Comparison of ENCODE assay signal across 8 cellular contexts in the genomic region with DNA sequence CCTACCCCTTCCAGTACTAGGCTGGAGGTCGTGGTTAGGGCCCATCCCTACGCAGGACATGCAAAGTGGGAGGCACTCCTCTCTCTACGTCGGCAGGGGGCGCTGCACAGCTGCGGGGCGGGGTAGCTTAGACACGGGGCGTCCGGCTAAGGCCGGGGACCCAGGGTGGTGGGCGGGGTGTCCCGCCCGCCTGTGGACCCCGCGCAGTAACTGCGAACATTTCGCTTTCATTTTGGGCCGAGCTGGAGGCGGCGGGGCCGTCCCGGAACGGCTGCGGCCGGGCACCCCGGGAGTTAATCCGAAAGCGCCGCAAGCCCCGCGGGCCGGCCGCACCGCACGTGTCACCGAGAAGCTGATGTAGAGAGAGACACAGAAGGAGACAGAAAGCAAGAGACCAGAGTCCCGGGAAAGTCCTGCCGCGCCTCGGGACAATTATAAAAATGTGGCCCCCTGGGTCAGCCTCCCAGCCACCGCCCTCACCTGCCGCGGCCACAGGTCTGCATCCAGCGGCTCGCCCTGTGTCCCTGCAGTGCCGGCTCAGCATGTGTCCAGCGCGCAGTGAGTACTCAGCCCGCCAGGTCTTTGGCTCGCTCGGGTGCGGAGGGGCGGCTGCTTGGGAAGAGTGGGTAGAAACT. TPM values are rescaled to one million over a fixed set of nuclear protein-coding genes. Genes with fewer than 3 reads are reported as not detected.
DNase-seq lines count a peak whose midpoint lies in the region; ATAC-seq and TF ChIP-seq lines count a peak whose summit lies in the region.

A gene (plus strand): TSS at position 219 of the 635 bp plus-strand sequence.

- peaks cover 8% of the 10 kb centered on the region for H3K9me3 Mint-ChIP-seq in chondrocyte (ENCODE audit: low read depth)

- peaks cover 0 to 18% of the 10 kb centered on the region in 2 donors for H3K4me1 ChIP-seq in left lung

- H3K4me1 Mint-ChIP-seq in chondrocyte (ENCODE audit: low read depth), result peaks cover 37% of the 10 kb centered on the region

- intact Hi-C loops in left lung (cut with DNase I), result no loop called here

- H3K27ac ChIP-seq in left lung, result peak within 1 kb of the TSS in 1 of 2 donors; percentile 21

- no peaks in the 10 kb centered on the region for H3K9me3 ChIP-seq in left lung

- no peaks in the 10 kb centered on the region for H3K36me3 Mint-ChIP-seq in chondrocyte (ENCODE audit: low read depth)

- H3K4me3 ChIP-seq in left lung, result peak within 1 kb of the TSS; percentile 53 to 55

- H3K36me3 ChIP-seq in left lung, result no peaks in the 10 kb centered on the region

- ATAC-seq in HG02763 (IDR thresholded peaks at IDR 0.05; ENCODE audit: unreplicated experiment) (peak; percentile 94), left lung (peak; percentile 99)

- DNase-seq in NCI-H2196 (lab: John Stamatoyannopoulos, UW; ENCODE audit: unreplicated experiment) (peak; percentile 68), NCI-H2196 treated with DMSO at 0.1 percent for 48 hours (lab: John Stamatoyannopoulos, UW; ENCODE audit: unreplicated experiment) (no peak), NCI-H1930 (lab: John Stamatoyannopoulos, UW) (peak; percentile 69 to 81), chondrocyte (ENCODE audit: low spot score) (no peak), left lung (peak; percentile 85 to 95)
- peak; percentile 88 for DNase-seq in activated CD4-positive, CD25-positive, alpha-beta regulatory T cell treated with anti-CD3 and anti-CD28 coated beads, Interleukin-2, amount 50 U/mL, for 72 hours
- peak; percentile 77 to 81 for DNase-seq in stimulated activated CD4-positive, alpha-beta T cell treated with anti-CD3 and anti-CD28 coated beads, Interleukin-2, amount 100 ng/mL, for 48 hours

- TF ChIP-seq CTCF in chondrocyte (IDR thresholded peaks at IDR 0.05), result peak; percentile 100
- TF ChIP-seq CTCF in left lung (IDR thresholded peaks at IDR 0.05), result peak; percentile 93

- H3K4me3 Mint-ChIP-seq in chondrocyte (ENCODE audit: unreplicated experiment), result peak within 1 kb of the TSS; percentile 75

- H3K27me3 Mint-ChIP-seq in chondrocyte (ENCODE audit: low read depth), result no peaks in the 10 kb centered on the region

- peak within 1 kb of the TSS; percentile 87 for H3K27ac Mint-ChIP-seq in chondrocyte (ENCODE audit: unreplicated experiment)

- H3K27me3 ChIP-seq in left lung, result no peaks in the 10 kb centered on the region

RNA-seq across cellular contexts. Expression of the gene that starts here (rescaled TPM):
- total RNA-seq in chondrocyte, result 1.3 to 1.9 TPM (median 1.5 TPM) in 3 replicates
- under 1 TPM; 0.61 to 0.81 TPM for total RNA-seq in left lung

Comparison
In these comparisons a context has a peak if more than half of its experiments do, and no peak if none do; other contexts are left out.
1. DNase-seq: peak in NCI-H2196 (single experiment), NCI-H1930 (2 of 2), activated CD4-positive, CD25-positive, alpha-beta regulatory T cell treated with anti-CD3 and anti-CD28 coated beads, Interleukin-2, amount 50 U/mL, for 72 hours (single experiment) and stimulated activated CD4-positive, alpha-beta T cell treated with anti-CD3 and anti-CD28 coated beads, Interleukin-2, amount 100 ng/mL, for 48 hours (2 of 2); none in NCI-H2196 treated with DMSO at 0.1 percent for 48 hours (single experiment) and chondrocyte (single experiment).
2. Peak in DNase-seq, ATAC-seq and H3K4me3 ChIP-seq in left lung; RNA of the gene not detected or under 1 TPM.